8 cellular contexts compared by ENCODE assay signal in genomic region chr17:74369221-74369620, GRCh38. TPM values are rescaled to one million over a fixed set of nuclear protein-coding genes. Genes with fewer than 3 reads are reported as not detected.
A peak's percentile ranks its signal among the peaks of the same experiment; 100 is the strongest.
DNase-seq lines count a peak whose midpoint lies in the region; ATAC-seq, FAIRE-seq and TF ChIP-seq lines count a peak whose summit lies in the region.

No MANE protein-coding gene starts in this region.

- no peaks in the 10 kb centered on the region for H3K9me3 ChIP-seq in heart right ventricle
- H3K9me3 ChIP-seq in small intestine (ENCODE audit: control insufficient read depth, low read depth): no peaks in the 10 kb centered on the region

- H3K4me3 ChIP-seq in heart right ventricle (peak overlapping the region in 1 of 10 donors; percentile 11), small intestine (ENCODE audit: low read depth in 1 of 2, low read length in 2 of 2) (no peak overlapping the region)

- intact Hi-C loops in heart right ventricle (cut with DNase I): loop anchor here in 4 of 10 donors (2.0 to 5.0 kb wide), 2 partner anchors 123 to 124 kb away; no protein-coding TSS in a partner anchor

- H3K27ac ChIP-seq in heart right ventricle: no peak overlapping the region
- no peak overlapping the region for H3K27ac ChIP-seq in small intestine (ENCODE audit: low read depth in 1 of 2, low read length in 1 of 2)

- no peak for TF ChIP-seq CTCF in heart right ventricle (IDR thresholded peaks at IDR 0.05)

- ATAC-seq in heart right ventricle: peak in 5 of 8 donors; percentile 39 to 67 (median 60)
- ATAC-seq in HG03135 (IDR thresholded peaks at IDR 0.05; ENCODE audit: unreplicated experiment): no peak
- no peak for ATAC-seq in HG03469 (IDR thresholded peaks at IDR 0.05; ENCODE audit: unreplicated experiment)
- no peak for ATAC-seq in GM21619 (IDR thresholded peaks at IDR 0.05; ENCODE audit: unreplicated experiment)

- DNase-seq in NCI-H2171 (lab: John Stamatoyannopoulos, UW) (peak; percentile 63), heart right ventricle (peak; percentile 51 to 53), small intestine (no peak)
- DNase-seq in activated CD4-positive, alpha-beta T cell treated with anti-CD3 and anti-CD28 coated beads, Interleukin-2, amount 50 U/mL, for 48 hours: peak; percentile 70 to 74
- DNase-seq in stimulated activated CD8-positive, alpha-beta memory T cell treated with anti-CD3 and anti-CD28 coated beads, Interleukin-4, amount 100 ng/mL, for 1 hour (ENCODE audit: low read depth in 2 of 2, low spot score in 1 of 2): peak; percentile 33

- FAIRE-seq in small intestine (lab: Jason Lieb, UNC): no peak

- H3K36me3 ChIP-seq in heart right ventricle (no peaks in the 10 kb centered on the region), small intestine (ENCODE audit: control insufficient read depth in 2 of 2, insufficient read depth in 2 of 2, low read length in 2 of 2) (no peaks in the 10 kb centered on the region)

- WGBS in heart right ventricle, 2 donors: 31 to 35% methylated on average over 10 of the region's 10 CpGs
- WGBS in small intestine, 3 donors: 33 to 49% (median 38%) methylated on average over 10 of the region's 10 CpGs

- H3K27me3 ChIP-seq in heart right ventricle (peaks cover 0 to 15% (median 0%) of the 10 kb centered on the region in 7 donors), small intestine (ENCODE audit: control insufficient read depth in 2 of 2, insufficient read depth in 2 of 2, low read length in 2 of 2) (no peaks in the 10 kb centered on the region)

- H3K4me1 ChIP-seq in heart right ventricle: peaks cover 4 to 22% (median 13%) of the 10 kb centered on the region in 9 donors
- H3K4me1 ChIP-seq in small intestine (ENCODE audit: control insufficient read depth in 2 of 2, insufficient read depth in 1 of 2, low read depth in 1 of 2, low read length in 1 of 2): no peaks in the 10 kb centered on the region

RNA-seq across cellular contexts. Expression of gene GPR142, which starts 1.9 kb away (rescaled TPM):
- under 1 TPM in 1 of 10 donors, not detected in 9; 0.70 TPM for total RNA-seq in heart right ventricle
- polyA plus RNA-seq in heart right ventricle: not detected
- under 1 TPM in 1 of 3 donors, not detected in 2; 0.19 TPM for polyA plus RNA-seq in small intestine

RNA-seq across cellular contexts. Expression of gene BTBD17, which starts 7.6 kb away (rescaled TPM):
- total RNA-seq in heart right ventricle: not detected
- polyA plus RNA-seq in heart right ventricle (not detected), small intestine (under 1 TPM in 1 of 3 donors, not detected in 2; 0.15 TPM)

RNA-seq across cellular contexts. Expression of gene KIF19, which starts 43.2 kb away (rescaled TPM):
- 1 to 10 TPM in 2 of 10 donors, under 1 TPM in 8; 0.07 to 1.5 (median 0.26) TPM for total RNA-seq in heart right ventricle
- polyA plus RNA-seq in heart right ventricle: under 1 TPM; 0.29 to 0.41 TPM
- 1 to 10 TPM in 2 of 3 donors, under 1 TPM in 1; 0.45 to 4.5 (median 1.4) TPM for polyA plus RNA-seq in small intestine

Comparison
In these comparisons a context has a peak if more than half of its experiments do, and no peak if none do; other contexts are left out.
1. ATAC-seq: peak in heart right ventricle (5 of 8); none in HG03135 (single experiment), HG03469 (single experiment) and GM21619 (single experiment).